Comparison of ENCODE assay signal across 25 cellular contexts in genomic region chr4:153798436-153798835, GRCh38. TPM values are rescaled to one million over a fixed set of nuclear protein-coding genes. Genes with fewer than 3 reads are reported as not detected.
"Had no signal": no experiment of that assay in that cellular context is flagged by ENCODE, and none has a peak within 500 bp of the region (broad histone marks: within the 10 kb centered on the region; RNA-seq: fewer than 3 reads in every experiment).

No MANE protein-coding gene starts in this region.

- H3K9me3 ChIP-seq: body of pancreas, colonic mucosa, prostate gland, right atrium auricular region, thyroid gland had no signal

- H3K4me1 ChIP-seq: colonic mucosa, prostate gland, right atrium auricular region, thyroid gland had no signal

- H3K27ac ChIP-seq: body of pancreas, colonic mucosa, epithelial cell of prostate, prostate gland, right atrium auricular region, thyroid gland had no signal

- H3K4me3 ChIP-seq: body of pancreas, colonic mucosa, prostate gland, right atrium auricular region, thyroid gland had no signal

- ATAC-seq: activated CD8-positive, alpha-beta memory T cell treated with anti-CD3 and anti-CD28 coated beads, Interleukin-2, amount 10 ng/mL, durations not matched to agents 7 days and 5 days; body of pancreas had no signal

- DNase-seq: activated CD4-positive, alpha-beta memory T cell treated with anti-CD3 and anti-CD28 coated beads, Interleukin-2, amount 10 ng/mL, durations not matched to agents 7 days and 5 days; activated CD4-positive, alpha-beta T cell treated with anti-CD3 and anti-CD28 coated beads for 48 hours; activated CD4-positive, CD25-positive, alpha-beta regulatory T cell; activated CD8-positive, alpha-beta memory T cell treated with anti-CD3 and anti-CD28 coated beads, Interleukin-2, amount 10 ng/mL, durations not matched to agents 7 days and 5 days; activated naive CD4-positive, alpha-beta T cell treated with Interleukin-2 at 50 U/mL for 16 hours; activated naive CD8-positive, alpha-beta T cell treated with anti-CD3 and anti-CD28 coated beads, Interleukin-2, amount 10 ng/mL, durations not matched to agents 7 days and 5 days; amygdala; body of pancreas; central memory CD4-positive, alpha-beta T cell; colonic mucosa; endodermal cell; stimulated activated CD4-positive, alpha-beta T cell treated with anti-CD3 and anti-CD28 coated beads, Interleukin-2, amount 100 ng/mL, for 24 hours; stimulated activated naive CD4-positive, alpha-beta T cell treated with Interleukin-2 at 50 U/mL for 16 hours; T-helper 2 cell; thyroid gland had no signal

- H3K27me3 ChIP-seq: body of pancreas, colonic mucosa, right atrium auricular region, thyroid gland had no signal

- H3K36me3 ChIP-seq: colonic mucosa, prostate gland, right atrium auricular region, thyroid gland had no signal

RNA-seq across cellular contexts. Expression of gene SFRP2, which starts 9.6 kb away (rescaled TPM):
- total RNA-seq: activated CD4-positive, alpha-beta memory T cell treated with anti-CD3 and anti-CD28 coated beads, Interleukin-2, amount 10 ng/mL, durations not matched to agents 7 days and 5 days; activated CD8-positive, alpha-beta memory T cell treated with anti-CD3 and anti-CD28 coated beads, Interleukin-2, amount 10 ng/mL, durations not matched to agents 7 days and 5 days; activated naive CD8-positive, alpha-beta T cell treated with anti-CD3 and anti-CD28 coated beads, Interleukin-2, amount 10 ng/mL, durations not matched to agents 7 days and 5 days; activated T-helper 2 cell treated with anti-CD3 and anti-CD28 coated beads, Interferon-gamma antibody, Interleukin-2, Interleukin-4, amounts not matched to agents 10 μg/mL and 5 μg/mL and 100 μg/mL, durations not matched to agents 14 hours and 24 hours and 36 hours; lung microvascular endothelial cell; myocyte; osteoblast had no signal
- polyA plus RNA-seq: keratinocyte had no signal

RNA-seq across cellular contexts. Expression of gene RNF175, which starts 38.6 kb away (rescaled TPM):
- total RNA-seq: activated CD4-positive, alpha-beta memory T cell treated with anti-CD3 and anti-CD28 coated beads, Interleukin-2, amount 10 ng/mL, durations not matched to agents 7 days and 5 days; activated CD8-positive, alpha-beta memory T cell treated with anti-CD3 and anti-CD28 coated beads, Interleukin-2, amount 10 ng/mL, durations not matched to agents 7 days and 5 days; activated naive CD8-positive, alpha-beta T cell treated with anti-CD3 and anti-CD28 coated beads, Interleukin-2, amount 10 ng/mL, durations not matched to agents 7 days and 5 days; activated T-helper 2 cell treated with anti-CD3 and anti-CD28 coated beads, Interferon-gamma antibody, Interleukin-2, Interleukin-4, amounts not matched to agents 10 μg/mL and 5 μg/mL and 100 μg/mL, durations not matched to agents 14 hours and 24 hours and 36 hours; body of pancreas; myocyte; skeletal muscle tissue; subcutaneous adipose tissue had no signal
- polyA plus RNA-seq: keratinocyte had no signal
